Comparison of ENCODE assay signal across 16 cellular contexts in the genomic region with DNA sequence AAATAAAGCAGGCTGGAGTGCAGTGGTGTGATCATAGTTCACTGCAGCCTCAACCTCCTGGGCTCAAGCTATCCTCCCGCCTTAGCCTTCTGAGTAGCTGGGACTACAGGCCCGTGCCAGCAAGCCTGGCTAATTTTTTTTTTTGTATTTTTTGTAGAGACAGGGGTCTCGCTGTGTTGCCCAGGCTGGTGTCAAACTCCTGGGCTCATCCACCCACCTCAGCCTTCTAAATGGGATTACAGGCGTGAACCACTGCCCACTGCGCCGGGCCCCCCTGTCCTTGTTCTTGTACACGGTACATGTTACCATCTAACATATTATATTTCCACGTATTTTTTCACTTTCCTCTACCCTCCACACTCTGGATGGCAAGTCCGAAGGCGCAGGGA. TPM values are rescaled to one million over a fixed set of nuclear protein-coding genes. Genes with fewer than 3 reads are reported as not detected.
DNase-seq lines count a peak whose midpoint lies in the region; ATAC-seq, FAIRE-seq and TF ChIP-seq lines count a peak whose summit lies in the region.
"Had no signal": no experiment of that assay in that cellular context is flagged by ENCODE, and none has a peak within 500 bp of the region (broad histone marks: within the 10 kb centered on the region; RNA-seq: fewer than 3 reads in every experiment).

No MANE protein-coding gene starts in this region.

- no peak overlapping the region for H3K27ac Mint-ChIP-seq in activated T-cell treated with anti-CD3 and anti-CD28 coated beads, Interleukin-2, amount 50 U/mL, for 72 hours
- H3K27ac Mint-ChIP-seq in activated T-cell treated with anti-CD3 and anti-CD28 coated beads, Interleukin-2, amount 50 U/mL, for 24 hours, result no peak overlapping the region
- H3K27ac Mint-ChIP-seq in mesothelial cell of epicardium, result no peak overlapping the region
- H3K27ac Mint-ChIP-seq: activated CD4-positive, alpha-beta T cell treated with anti-CD3 and anti-CD28 coated beads, Interleukin-2, amount 10 ng/mL, durations not matched to agents 7 days and 5 days; activated naive CD4-positive, alpha-beta T cell treated with anti-CD3 and anti-CD28 coated beads, Interleukin-2, amount 10 ng/mL, durations not matched to agents 7 days and 5 days; dendritic cell treated with granulocyte-macrophage colony-stimulating factor and Interleukin-4, amounts not matched to agents 40 ng/mL and 50 ng/mL, for 4 days had no signal

- no peak overlapping the region for H2AK5ac ChIP-seq in H1 (ENCODE audit: low read depth, low read length)

- H3K18ac ChIP-seq in H1 (ENCODE audit: extremely low read depth, low read length), result 0 out of 2 replicates have a peak overlapping the region, but pooled peaks have one; percentile 97

- H2BK120ac ChIP-seq in H1 (replicated peaks; ENCODE audit: low read depth, low read length), result no peak overlapping the region

- intact Hi-C loops in spleen (cut with DNase I; ENCODE audit: low total_unique reads) (no loop called here), prostate gland (cut with DNase I) (no loop called here), OCI-LY7 (cut with micrococcal nuclease; ENCODE audit: unreplicated experiment) (no loop called here)

- no peak for DNase-seq in activated T-cell treated with anti-CD3 and anti-CD28 coated beads, Interleukin-2, amount 50 U/mL, for 72 hours
- DNase-seq in activated T-cell treated with anti-CD3 and anti-CD28 coated beads, Interleukin-2, amount 50 U/mL, for 24 hours, result no peak
- DNase-seq in H1 (ENCODE audit: low read depth in 1 of 2, low spot score in 2 of 2) (no peak), mesothelial cell of epicardium (ENCODE audit: low spot score in 2 of 2, unreplicated experiment in 2 of 2) (no peak), spleen (no peak), prostate gland (ENCODE audit: low spot score) (no peak), OCI-LY7 (ENCODE audit: low spot score) (no peak)
- no peak for DNase-seq in activated CD4-positive, CD25-positive, alpha-beta regulatory T cell (lab: John Stamatoyannopoulos, UW)
- DNase-seq: 8988T; activated CD4-positive, alpha-beta T cell treated with anti-CD3 and anti-CD28 coated beads, Interleukin-2, amount 10 ng/mL, durations not matched to agents 7 days and 5 days; C1 segment of cervical spinal cord; tibial artery had no signal

- H3K79me2 ChIP-seq in H1 (ENCODE audit: control insufficient read depth in 1 of 2, insufficient read depth in 2 of 2, low read length in 2 of 2) (peaks cover 0 to 10% of the 10 kb centered on the region in 2 experiments; a peak in 3 of 4 replicates), OCI-LY7 (ENCODE audit: insufficient read depth, low read depth, low read length) (no peaks in the 10 kb centered on the region)

- CTCF ChIA-PET in H1 (lab: Charles Lee; ENCODE audit: partially characterized antibody), result interaction anchor here (1.0 to 1.7 kb wide), 3 partner anchors 16 to 115 kb away, joined by 3 to 5 read pairs (median 4); no protein-coding TSS in a partner anchor
- CTCF ChIA-PET in OCI-LY7 (lab: Charles Lee; ENCODE audit: unreplicated experiment), result no interaction called here

- TF ChIP-seq RAD21 in H1 (IDR thresholded peaks at IDR 0.05 in 1 of 2, conservative IDR thresholded peaks at IDR 0.05 in 1 of 2; ENCODE audit: low read depth in 2 of 2, low read length in 2 of 2), result no peak

- no peak overlapping the region for H2BK20ac ChIP-seq in H1 (ENCODE audit: low read length)

- H2BK5ac ChIP-seq in H1 (ENCODE audit: low read depth, low read length), result 0 out of 2 replicates have a peak overlapping the region, but pooled peaks have one; percentile 87

- WGBS in H1 (ENCODE audit: extremely low coverage in 1 of 2, insufficient coverage in 1 of 2, insufficient read length in 1 of 2, insufficient replicate concordance in 2 of 2, low coverage in 1 of 2, low lambda C conversion rate in 2 of 2, missing lambda C conversion rate in 1 of 2), 2 experiments, result 72% methylated on average over 10 of the region's 10 CpGs; no CpG with 5 or more reads in 1 of the 2 experiments
- 48 to 56% (median 50%) methylated on average over 10 of the region's 10 CpGs for WGBS in spleen, 5 donors
- 52% methylated on average over 10 of the region's 10 CpGs for WGBS in prostate gland

- H2AFZ ChIP-seq in H1 (ENCODE audit: low read length), result no peak overlapping the region
- no peak overlapping the region for H2AFZ ChIP-seq in OCI-LY7 (ENCODE audit: low read length)

- TF ChIP-seq POLR2A in H1 (IDR thresholded peaks at IDR 0.05; ENCODE audit: control extremely low read depth in 1 of 2, low read depth in 2 of 2, low read length in 2 of 2) (no peak), spleen (IDR thresholded peaks at IDR 0.05) (no peak), prostate gland (IDR thresholded peaks at IDR 0.05) (no peak)

- no peak overlapping the region for H3K9ac ChIP-seq in H1 (replicated peaks in 1 of 4; ENCODE audit: extremely low read depth in 1 of 4, low read depth in 3 of 4, low read length in 3 of 4)

- H3K4me2 ChIP-seq in H1 (ENCODE audit: insufficient read depth in 1 of 2, low read depth in 2 of 2, low read length in 2 of 2) (peak overlapping the region; percentile 76 to 98), OCI-LY7 (ENCODE audit: low read length) (no peak overlapping the region)

- H3K4me3 Mint-ChIP-seq in activated T-cell treated with anti-CD3 and anti-CD28 coated beads, Interleukin-2, amount 50 U/mL, for 72 hours, result peak overlapping the region; percentile 15 to 55
- H3K4me3 Mint-ChIP-seq in activated T-cell treated with anti-CD3 and anti-CD28 coated beads, Interleukin-2, amount 50 U/mL, for 24 hours, result no peak overlapping the region
- peak overlapping the region; percentile 61 for H3K4me3 Mint-ChIP-seq in mesothelial cell of epicardium
- H3K4me3 Mint-ChIP-seq: activated CD4-positive, alpha-beta T cell treated with anti-CD3 and anti-CD28 coated beads, Interleukin-2, amount 10 ng/mL, durations not matched to agents 7 days and 5 days; activated naive CD4-positive, alpha-beta T cell treated with anti-CD3 and anti-CD28 coated beads, Interleukin-2, amount 10 ng/mL, durations not matched to agents 7 days and 5 days; dendritic cell treated with granulocyte-macrophage colony-stimulating factor and Interleukin-4, amounts not matched to agents 40 ng/mL and 50 ng/mL, for 4 days had no signal

- no peak overlapping the region for H4K5ac ChIP-seq in H1 (ENCODE audit: insufficient read length, low read depth, low read length)

- peaks cover 0 to 11% (median 10%) of the 10 kb centered on the region in 4 experiments; a peak in 4 of 7 replicates for H3K27me3 ChIP-seq in H1 (replicated peaks in 1 of 4; ENCODE audit: control insufficient read depth in 3 of 4, extremely low read depth in 1 of 4, insufficient read depth in 3 of 4, low read length in 3 of 4)
- H3K27me3 ChIP-seq in spleen (replicated peaks in 1 of 7), result peaks cover 0 to 63% (median 52%) of the 10 kb centered on the region in 7 donors
- H3K27me3 ChIP-seq in prostate gland (replicated peaks; ENCODE audit: insufficient read depth), result no peaks in the 10 kb centered on the region

- peaks cover 0 to 3% of the 10 kb centered on the region in 2 donors for H3K36me3 Mint-ChIP-seq in activated T-cell treated with anti-CD3 and anti-CD28 coated beads, Interleukin-2, amount 50 U/mL, for 72 hours (ENCODE audit: insufficient read depth in 2 of 2)
- H3K36me3 Mint-ChIP-seq in activated T-cell treated with anti-CD3 and anti-CD28 coated beads, Interleukin-2, amount 50 U/mL, for 24 hours (ENCODE audit: low read depth), result no peaks in the 10 kb centered on the region
- H3K36me3 Mint-ChIP-seq in mesothelial cell of epicardium, result no peaks in the 10 kb centered on the region
- H3K36me3 Mint-ChIP-seq: activated naive CD4-positive, alpha-beta T cell treated with anti-CD3 and anti-CD28 coated beads, Interleukin-2, amount 10 ng/mL, durations not matched to agents 7 days and 5 days had no signal

- H4K8ac ChIP-seq in H1 (ENCODE audit: extremely low read depth, insufficient read depth, low read length), result no peak overlapping the region

- H3K9me2 ChIP-seq in OCI-LY7 (ENCODE audit: insufficient read depth, low read length), result no peaks in the 10 kb centered on the region

- no peaks in the 10 kb centered on the region for H3K9me3 Mint-ChIP-seq in activated T-cell treated with anti-CD3 and anti-CD28 coated beads, Interleukin-2, amount 50 U/mL, for 72 hours
- H3K9me3 Mint-ChIP-seq in activated T-cell treated with anti-CD3 and anti-CD28 coated beads, Interleukin-2, amount 50 U/mL, for 24 hours, result no peaks in the 10 kb centered on the region
- no peaks in the 10 kb centered on the region for H3K9me3 Mint-ChIP-seq in mesothelial cell of epicardium
- H3K9me3 Mint-ChIP-seq: activated CD4-positive, alpha-beta T cell treated with anti-CD3 and anti-CD28 coated beads, Interleukin-2, amount 10 ng/mL, durations not matched to agents 7 days and 5 days; activated naive CD4-positive, alpha-beta T cell treated with anti-CD3 and anti-CD28 coated beads, Interleukin-2, amount 10 ng/mL, durations not matched to agents 7 days and 5 days; dendritic cell treated with granulocyte-macrophage colony-stimulating factor and Interleukin-4, amounts not matched to agents 40 ng/mL and 50 ng/mL, for 4 days had no signal

- H3K4me1 Mint-ChIP-seq in activated T-cell treated with anti-CD3 and anti-CD28 coated beads, Interleukin-2, amount 50 U/mL, for 72 hours (ENCODE audit: low read depth), result peaks cover 28% of the 10 kb centered on the region
- H3K4me1 Mint-ChIP-seq in activated T-cell treated with anti-CD3 and anti-CD28 coated beads, Interleukin-2, amount 50 U/mL, for 24 hours (ENCODE audit: low read depth), result peaks cover 21% of the 10 kb centered on the region
- peaks cover 23% of the 10 kb centered on the region for H3K4me1 Mint-ChIP-seq in mesothelial cell of epicardium

- no peak for FAIRE-seq in H1 (lab: Jason Lieb, UNC)
- FAIRE-seq: RCC 7860 had no signal

- H4K20me1 ChIP-seq in H1 (replicated peaks in 1 of 2; ENCODE audit: control insufficient read depth in 1 of 2, insufficient read depth in 2 of 2, low read length in 2 of 2) (peaks cover 0 to 2% of the 10 kb centered on the region in 2 experiments), OCI-LY7 (ENCODE audit: insufficient read depth, low read length) (no peaks in the 10 kb centered on the region)

- no peak for TF ChIP-seq CTCF in H1 (IDR thresholded peaks at IDR 0.05; ENCODE audit: control extremely low read depth in 1 of 3, insufficient read depth in 1 of 3, low read depth in 1 of 3, low read length in 3 of 3)
- no peak for TF ChIP-seq CTCF in mesothelial cell of epicardium (IDR thresholded peaks at IDR 0.05; ENCODE audit: unreplicated experiment)
- no peak for TF ChIP-seq CTCF in spleen (IDR thresholded peaks at IDR 0.05 in 8 of 11, conservative IDR thresholded peaks at IDR 0.05 in 3 of 11)
- no peak for TF ChIP-seq CTCF in prostate gland (IDR thresholded peaks at IDR 0.05)
- no peak for TF ChIP-seq CTCF in OCI-LY7 (conservative IDR thresholded peaks at IDR 0.05; ENCODE audit: low read length)

- POLR2A ChIA-PET in H1 (lab: Charles Lee; ENCODE audit: partially characterized antibody) (interaction anchor here (0.6 to 1.4 kb wide), 13 partner anchors 8 to 276 kb away, joined by 3 to 14 read pairs (median 3); no protein-coding TSS in a partner anchor), OCI-LY7 (lab: Charles Lee) (no interaction called here)

- no peak for TF ChIP-seq EP300 in H1 (IDR thresholded peaks at IDR 0.05; ENCODE audit: borderline replicate concordance in 1 of 2, low read depth in 2 of 2, low read length in 2 of 2)

- H3K4me1 ChIP-seq in H1 (replicated peaks in 1 of 4; ENCODE audit: control insufficient read depth in 3 of 4, insufficient read depth in 4 of 4, low read length in 3 of 4), result peaks cover 9 to 14% (median 10%) of the 10 kb centered on the region in 4 experiments
- peaks cover 4 to 38% (median 28%) of the 10 kb centered on the region in 6 donors for H3K4me1 ChIP-seq in spleen
- no peaks in the 10 kb centered on the region for H3K4me1 ChIP-seq in prostate gland (replicated peaks)
- H3K4me1 ChIP-seq in OCI-LY7 (ENCODE audit: insufficient read depth, low read length, poor library complexity, severe bottlenecking), result no peaks in the 10 kb centered on the region

- no peak overlapping the region for H2BK12ac ChIP-seq in H1 (ENCODE audit: low read depth, low read length)

- H3K14ac ChIP-seq in H1 (ENCODE audit: insufficient read length), result no peak overlapping the region

- H3K27ac ChIP-seq in H1 (ENCODE audit: low read depth, low read length) (no peak overlapping the region), spleen (peak overlapping the region in 7 of 8 donors; percentile 30 to 81 (median 77)), prostate gland (no peak overlapping the region), OCI-LY7 (ENCODE audit: low read depth, low read length, poor library complexity, severe bottlenecking) (no peak overlapping the region)
- H3K27ac ChIP-seq: tibial artery had no signal

- peaks cover 39% of the 10 kb centered on the region for H3K27me3 Mint-ChIP-seq in activated T-cell treated with anti-CD3 and anti-CD28 coated beads, Interleukin-2, amount 50 U/mL, for 72 hours (ENCODE audit: low read depth)
- H3K27me3 Mint-ChIP-seq in activated T-cell treated with anti-CD3 and anti-CD28 coated beads, Interleukin-2, amount 50 U/mL, for 24 hours, result peaks cover 56% of the 10 kb centered on the region
- peaks cover 3% of the 10 kb centered on the region for H3K27me3 Mint-ChIP-seq in mesothelial cell of epicardium (ENCODE audit: low read depth)

- H3K4ac ChIP-seq in H1 (replicated peaks; ENCODE audit: insufficient read length, low read depth, low read length), result no peak overlapping the region

- BruUV-seq in OCI-LY7 (replicated peaks; lab: Mats Ljungman, UMichigan), result no TSS peak

- H3K9me3 ChIP-seq in H1 (ENCODE audit: insufficient read depth in 2 of 2, low read depth in 1 of 2, low read length in 1 of 2), result no peaks in the 10 kb centered on the region
- no peaks in the 10 kb centered on the region for H3K9me3 ChIP-seq in spleen
- no peaks in the 10 kb centered on the region for H3K9me3 ChIP-seq in prostate gland
- no peaks in the 10 kb centered on the region for H3K9me3 ChIP-seq in OCI-LY7 (ENCODE audit: low read length)
- H3K9me3 ChIP-seq: tibial artery had no signal

- H2BK15ac ChIP-seq in H1 (ENCODE audit: low read length), result no peak overlapping the region; the same call in 1 of the 2 replicates

- no peak overlapping the region for H4K91ac ChIP-seq in H1 (replicated peaks; ENCODE audit: insufficient read length, low read length)

- peaks cover 17% of the 10 kb centered on the region for H3K23me2 ChIP-seq in H1 (ENCODE audit: low read depth, low read length)

- H3K23ac ChIP-seq in H1 (ENCODE audit: insufficient read length), result no peak overlapping the region

- no peak for ATAC-seq in activated T-cell treated with anti-CD3 and anti-CD28 coated beads, Interleukin-2, amount 50 U/mL, for 72 hours (replicated peaks in 1 of 2)
- ATAC-seq: esophagus mucosa had no signal

- H3K4me3 ChIP-seq in H1 (ENCODE audit: extremely low read depth in 1 of 4, insufficient read depth in 2 of 4, low read depth in 3 of 4, low read length in 4 of 4) (peak overlapping the region; percentile 22 to 58 (median 38); a peak in 7 of 8 replicates), spleen (peak overlapping the region in 1 of 8 donors; percentile 50), prostate gland (no peak overlapping the region), OCI-LY7 (ENCODE audit: low read depth, low read length, poor library complexity, severe bottlenecking) (no peak overlapping the region)
- H3K4me3 ChIP-seq: tibial artery had no signal

- no peaks in the 10 kb centered on the region for H3K79me1 ChIP-seq in H1 (ENCODE audit: low read depth, low read length)

- no peaks in the 10 kb centered on the region for H3K36me3 ChIP-seq in H1 (ENCODE audit: control insufficient read depth in 2 of 4, insufficient read depth in 4 of 4, low read length in 3 of 4)
- H3K36me3 ChIP-seq in spleen, result no peaks in the 10 kb centered on the region
- H3K36me3 ChIP-seq in prostate gland, result no peaks in the 10 kb centered on the region
- no peaks in the 10 kb centered on the region for H3K36me3 ChIP-seq in OCI-LY7 (ENCODE audit: insufficient read depth, low read length)
- H3K36me3 ChIP-seq: tibial artery had no signal

- no peak overlapping the region for H3K56ac ChIP-seq in H1 (replicated peaks; ENCODE audit: insufficient read length, low read depth, low read length)

RNA-seq across cellular contexts. Expression of a gene that starts 3.1 kb away (rescaled TPM):
- 10 to 100 TPM; 15.2 to 24.3 TPM for total RNA-seq in activated T-cell treated with anti-CD3 and anti-CD28 coated beads, Interleukin-2, amount 50 U/mL, for 72 hours
- 142 and 146 TPM in 2 replicates for total RNA-seq in H1 (2021; fragmentation: NEBNext Ultra II Directional; extraction: Animal tissue kit (Norgen Biotek cat#: 25700))
- 171 and 251 TPM in 2 replicates for polyA plus RNA-seq in H1 (2011; rRNA removed)
- 204 TPM for polyA plus RNA-seq in H1 (2011; cell fraction: cytosol; rRNA removed)
- 481 TPM for polyA plus RNA-seq in H1 (2011; cell fraction: nucleus; rRNA removed)
- polyA plus RNA-seq in H1 (2012, experiment 1 of 2), result 112 to 170 TPM (median 160 TPM) in 4 replicates
- 101 TPM for polyA plus RNA-seq in H1 (2012, experiment 2 of 2)
- polyA plus RNA-seq in H1 (2013, experiment 1 of 2), result 437 TPM
- 385 TPM for polyA plus RNA-seq in H1 (2013, experiment 2 of 2)
- 257 and 277 TPM in 2 replicates for polyA minus RNA-seq in H1 (2011; rRNA and poly(A)+ RNA removed)
- 112 TPM for polyA minus RNA-seq in H1 (2011; cell fraction: cytosol; rRNA and poly(A)+ RNA removed)
- 87.8 TPM for polyA minus RNA-seq in H1 (2011; cell fraction: nucleus; rRNA and poly(A)+ RNA removed)
- total RNA-seq in mesothelial cell of epicardium, result 179 to 180 TPM (median 180 TPM) in 3 replicates
- 10 to 100 TPM; 13.1 to 47.6 (median 25.3) TPM for total RNA-seq in spleen
- polyA plus RNA-seq in spleen, result 1 to 10 TPM; 1.5 to 5.9 (median 4.9) TPM
- 10 to 100 TPM; 30.0 to 98.5 TPM for total RNA-seq in prostate gland
- 0.06 TPM in 1 of 2 replicates, not detected in the other for total RNA-seq in OCI-LY7 (2014; rRNA removed; shearing (Covaris generic))
- 0.46 TPM in 1 of 2 replicates, not detected in the other for total RNA-seq in OCI-LY7 (2022)

Comparison
In these comparisons a context has a peak if more than half of its experiments do, and no peak if none do; other contexts are left out.
1. H3K27ac ChIP-seq: peak in spleen (7 of 8); none in H1 (single experiment), prostate gland (0 of 2) and OCI-LY7 (single experiment).
2. H3K4me3 ChIP-seq: peak in H1 (4 of 4); none in prostate gland (0 of 2) and OCI-LY7 (single experiment).
3. RNA of a gene that starts 3.1 kb away (total RNA-seq): 179 to 180 TPM in mesothelial cell of epicardium, 142 to 146 TPM in H1, 30.0 to 98.5 TPM in prostate gland, 13.1 to 47.6 TPM in spleen and 15.2 to 24.3 TPM in activated T-cell treated with anti-CD3 and anti-CD28 coated beads, Interleukin-2, amount 50 U/mL, for 72 hours; 0.06 to 0.46 TPM in OCI-LY7; every median in the first group is over 4 times any median in the second.